ENCODE assay signal across 8 cellular contexts in genomic region chr16:57091990-57092785, GRCh38. TPM values are rescaled to one million over a fixed set of nuclear protein-coding genes. Genes with fewer than 3 reads are reported as not detected.
DNase-seq lines count a peak whose midpoint lies in the region; ATAC-seq and TF ChIP-seq lines count a peak whose summit lies in the region.

Gene CPNE2, plus strand, starts transcription at chr16:57092583. Its CDS starts 18,160 bp downstream, at chr16:57110743.

- H3K9me3 ChIP-seq in AG04450 (ENCODE audit: control insufficient read depth, insufficient read depth, low read length) (no peaks in the 10 kb centered on the region), HUES48 (ENCODE audit: control insufficient read depth, insufficient read depth, low read length) (no peaks in the 10 kb centered on the region)

- peak within 1 kb of the TSS; percentile 36 for H3K27ac Mint-ChIP-seq in T-helper 2 cell treated with Interferon-gamma antibody and Interleukin-4, amounts not matched to agents 5 μg/mL and 100 μg/mL, for 36 hours

- H3K9ac ChIP-seq in HUES48 (ENCODE audit: low read depth, low read length) = no peak within 1 kb of the TSS

- no peak within 1 kb of the TSS for H3K27ac ChIP-seq in AG04450 (ENCODE audit: low read depth, low read length)
- no peak within 1 kb of the TSS for H3K27ac ChIP-seq in HUES48 (ENCODE audit: low read depth, low read length)

- H3K4me1 ChIP-seq in HUES48 (ENCODE audit: control insufficient read depth, insufficient read depth, low read length) = peaks cover 10% of the 10 kb centered on the region; the same call in 1 of the 2 replicates

- H3K4me3 Mint-ChIP-seq in T-helper 2 cell treated with Interferon-gamma antibody and Interleukin-4, amounts not matched to agents 5 μg/mL and 100 μg/mL, for 36 hours = peak within 1 kb of the TSS; percentile 78

- no peaks in the 10 kb centered on the region for H3K9me3 Mint-ChIP-seq in T-helper 2 cell treated with Interferon-gamma antibody and Interleukin-4, amounts not matched to agents 5 μg/mL and 100 μg/mL, for 36 hours

- no peaks in the 10 kb centered on the region for H3K36me3 Mint-ChIP-seq in T-helper 2 cell treated with Interferon-gamma antibody and Interleukin-4, amounts not matched to agents 5 μg/mL and 100 μg/mL, for 36 hours (ENCODE audit: low read depth)

- no peak for TF ChIP-seq CTCF in AG04450 (IDR thresholded peaks at IDR 0.05; ENCODE audit: low read depth, low read length)
- TF ChIP-seq CTCF in GM12875 (IDR thresholded peaks at IDR 0.05; ENCODE audit: borderline replicate concordance, insufficient read depth, low read depth, low read length) = no peak

- CTCF ChIA-PET in AG04450 (lab: Charles Lee) = interaction anchor here (0.6 to 2.9 kb wide), 40 partner anchors 8 to 332 kb away, joined by 3 to 29 read pairs (median 5); no protein-coding TSS in a partner anchor

- POLR2A ChIA-PET in AG04450 (lab: Yijun Ruan, JAX) = interaction anchor here (0.6 to 1.7 kb wide), 2 partner anchors 80 to 94 kb away, joined by 4 read pairs; partner anchors contain the start of gene PSME3IP1

- peaks cover 2% of the 10 kb centered on the region for H3K4me1 Mint-ChIP-seq in T-helper 2 cell treated with Interferon-gamma antibody and Interleukin-4, amounts not matched to agents 5 μg/mL and 100 μg/mL, for 36 hours (ENCODE audit: low read depth)

- H3K27me3 Mint-ChIP-seq in T-helper 2 cell treated with Interferon-gamma antibody and Interleukin-4, amounts not matched to agents 5 μg/mL and 100 μg/mL, for 36 hours (ENCODE audit: low read depth) = peaks cover 37% of the 10 kb centered on the region

- H3K4me3 ChIP-seq in AG04450 (ENCODE audit: low read depth, low read length) (peak within 1 kb of the TSS; percentile 68), GM12875 (ENCODE audit: low read depth, low read length) (peak within 1 kb of the TSS; percentile 78), HUES48 (ENCODE audit: low read depth, low read length) (peak within 1 kb of the TSS; percentile 80)

- no peak for ATAC-seq in HG03354 (IDR thresholded peaks at IDR 0.05; ENCODE audit: poor library complexity, severe bottlenecking, unreplicated experiment)

- DNase-seq in AG04450 (ENCODE audit: low read depth, low spot score) (no peak), dermis blood vessel endothelial cell (peak; percentile 73), left kidney (ENCODE audit: low read depth, low spot score) (peak; percentile 84)
- peak; percentile 40 for DNase-seq in T-helper 2 cell treated with Interferon-gamma antibody and Interleukin-4, amounts not matched to agents 5 μg/mL and 100 μg/mL, for 36 hours (ENCODE audit: low spot score)
- DNase-seq in stimulated activated CD4-positive, alpha-beta T cell treated with anti-CD3 and anti-CD28 coated beads, Interleukin-15, amount 100 ng/mL, for 24 hours = peak; percentile 60

- H3K27me3 ChIP-seq in AG04450 (ENCODE audit: control insufficient read depth, insufficient read depth, low read length) (no peaks in the 10 kb centered on the region), HUES48 (ENCODE audit: control insufficient read depth, insufficient read depth, low read length) (peaks cover 35% of the 10 kb centered on the region)

- no peaks in the 10 kb centered on the region for H3K36me3 ChIP-seq in HUES48 (ENCODE audit: control insufficient read depth, insufficient read depth, low read length)

RNA-seq across cellular contexts. Expression of gene CPNE2, which starts in this region (rescaled TPM):
- polyA plus RNA-seq in AG04450 (2011; rRNA removed) = 26.2 and 34.5 TPM in 2 replicates
- 25.0 and 28.7 TPM in 2 replicates for polyA minus RNA-seq in AG04450 (2011; rRNA and poly(A)+ RNA removed)
- total RNA-seq in dermis blood vessel endothelial cell = 73.3 and 92.3 TPM in 2 replicates
